ENCODE assay signal across 1 cellular context in the genomic region with DNA sequence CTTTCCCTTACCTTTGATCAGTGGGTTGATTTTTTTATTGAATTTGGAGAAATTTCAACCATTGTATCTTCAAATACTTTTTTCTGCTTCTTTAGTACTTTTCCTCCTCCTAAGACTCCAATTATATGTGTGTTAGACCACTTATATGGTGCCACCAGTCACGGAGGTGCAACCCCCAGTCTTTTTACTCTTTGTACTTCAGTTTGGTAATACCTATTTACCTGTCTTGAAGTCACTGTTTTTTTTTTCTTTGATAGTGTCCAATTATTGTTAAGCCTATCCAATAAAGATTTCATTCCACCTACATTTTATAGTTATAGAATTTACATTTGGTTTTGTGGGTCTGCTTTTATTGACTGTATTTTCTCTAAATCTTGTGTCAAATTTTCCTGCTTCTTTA.
TF ChIP-seq lines count a peak whose summit lies in the region.

No MANE protein-coding gene starts in this region.

TF ChIP-seq in GM23338, 12 proteins besides CTCF, POLR2A, EP300 and RAD21 (continued from another document):
- TF ChIP-seq, protein P1, sequence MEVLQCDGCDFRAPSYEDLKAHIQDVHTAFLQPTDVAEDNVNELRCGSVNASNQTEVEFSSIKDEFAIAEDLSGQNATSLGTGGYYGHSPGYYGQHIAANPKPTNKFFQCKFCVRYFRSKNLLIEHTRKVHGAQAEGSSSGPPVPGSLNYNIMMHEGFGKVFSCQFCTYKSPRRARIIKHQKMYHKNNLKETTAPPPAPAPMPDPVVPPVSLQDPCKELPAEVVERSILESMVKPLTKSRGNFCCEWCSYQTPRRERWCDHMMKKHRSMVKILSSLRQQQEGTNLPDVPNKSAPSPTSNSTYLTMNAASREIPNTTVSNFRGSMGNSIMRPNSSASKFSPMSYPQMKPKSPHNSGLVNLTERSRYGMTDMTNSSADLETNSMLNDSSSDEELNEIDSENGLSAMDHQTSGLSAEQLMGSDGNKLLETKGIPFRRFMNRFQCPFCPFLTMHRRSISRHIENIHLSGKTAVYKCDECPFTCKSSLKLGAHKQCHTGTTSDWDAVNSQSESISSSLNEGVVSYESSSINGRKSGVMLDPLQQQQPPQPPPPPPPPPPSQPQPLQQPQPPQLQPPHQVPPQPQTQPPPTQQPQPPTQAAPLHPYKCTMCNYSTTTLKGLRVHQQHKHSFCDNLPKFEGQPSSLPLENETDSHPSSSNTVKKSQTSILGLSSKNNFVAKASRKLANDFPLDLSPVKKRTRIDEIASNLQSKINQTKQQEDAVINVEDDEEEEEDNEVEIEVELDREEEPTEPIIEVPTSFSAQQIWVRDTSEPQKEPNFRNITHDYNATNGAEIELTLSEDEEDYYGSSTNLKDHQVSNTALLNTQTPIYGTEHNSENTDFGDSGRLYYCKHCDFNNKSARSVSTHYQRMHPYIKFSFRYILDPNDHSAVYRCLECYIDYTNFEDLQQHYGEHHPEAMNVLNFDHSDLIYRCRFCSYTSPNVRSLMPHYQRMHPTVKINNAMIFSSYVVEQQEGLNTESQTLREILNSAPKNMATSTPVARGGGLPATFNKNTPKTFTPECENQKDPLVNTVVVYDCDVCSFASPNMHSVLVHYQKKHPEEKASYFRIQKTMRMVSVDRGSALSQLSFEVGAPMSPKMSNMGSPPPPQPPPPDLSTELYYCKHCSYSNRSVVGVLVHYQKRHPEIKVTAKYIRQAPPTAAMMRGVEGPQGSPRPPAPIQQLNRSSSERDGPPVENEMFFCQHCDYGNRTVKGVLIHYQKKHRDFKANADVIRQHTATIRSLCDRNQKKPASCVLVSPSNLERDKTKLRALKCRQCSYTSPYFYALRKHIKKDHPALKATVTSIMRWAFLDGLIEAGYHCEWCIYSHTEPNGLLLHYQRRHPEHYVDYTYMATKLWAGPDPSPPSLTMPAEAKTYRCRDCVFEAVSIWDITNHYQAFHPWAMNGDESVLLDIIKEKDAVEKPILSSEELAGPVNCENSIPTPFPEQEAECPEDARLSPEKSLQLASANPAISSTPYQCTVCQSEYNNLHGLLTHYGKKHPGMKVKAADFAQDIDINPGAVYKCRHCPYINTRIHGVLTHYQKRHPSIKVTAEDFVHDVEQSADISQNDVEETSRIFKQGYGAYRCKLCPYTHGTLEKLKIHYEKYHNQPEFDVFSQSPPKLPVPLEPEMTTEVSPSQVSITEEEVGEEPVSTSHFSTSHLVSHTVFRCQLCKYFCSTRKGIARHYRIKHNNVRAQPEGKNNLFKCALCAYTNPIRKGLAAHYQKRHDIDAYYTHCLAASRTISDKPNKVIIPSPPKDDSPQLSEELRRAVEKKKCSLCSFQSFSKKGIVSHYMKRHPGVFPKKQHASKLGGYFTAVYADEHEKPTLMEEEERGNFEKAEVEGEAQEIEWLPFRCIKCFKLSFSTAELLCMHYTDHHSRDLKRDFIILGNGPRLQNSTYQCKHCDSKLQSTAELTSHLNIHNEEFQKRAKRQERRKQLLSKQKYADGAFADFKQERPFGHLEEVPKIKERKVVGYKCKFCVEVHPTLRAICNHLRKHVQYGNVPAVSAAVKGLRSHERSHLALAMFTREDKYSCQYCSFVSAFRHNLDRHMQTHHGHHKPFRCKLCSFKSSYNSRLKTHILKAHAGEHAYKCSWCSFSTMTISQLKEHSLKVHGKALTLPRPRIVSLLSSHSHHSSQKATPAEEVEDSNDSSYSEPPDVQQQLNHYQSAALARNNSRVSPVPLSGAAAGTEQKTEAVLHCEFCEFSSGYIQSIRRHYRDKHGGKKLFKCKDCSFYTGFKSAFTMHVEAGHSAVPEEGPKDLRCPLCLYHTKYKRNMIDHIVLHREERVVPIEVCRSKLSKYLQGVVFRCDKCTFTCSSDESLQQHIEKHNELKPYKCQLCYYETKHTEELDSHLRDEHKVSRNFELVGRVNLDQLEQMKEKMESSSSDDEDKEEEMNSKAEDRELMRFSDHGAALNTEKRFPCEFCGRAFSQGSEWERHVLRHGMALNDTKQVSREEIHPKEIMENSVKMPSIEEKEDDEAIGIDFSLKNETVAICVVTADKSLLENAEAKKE (CRISPR knock-in tag; IDR thresholded peaks at IDR 0.05): no peak
- TF ChIP-seq CREB1 (CRISPR knock-in tag; IDR thresholded peaks at IDR 0.05; ENCODE audit: low read depth) (no peak), EZH2phosphoT487 (IDR thresholded peaks at IDR 0.05; ENCODE audit: unreplicated experiment) (no peak), EZH2 (IDR thresholded peaks at IDR 0.05; ENCODE audit: low read depth, unreplicated experiment) (no peak), STAT1 (IDR thresholded peaks at IDR 0.05; ENCODE audit: unreplicated experiment) (no peak), POLR2AphosphoS5 (IDR thresholded peaks at IDR 0.05; ENCODE audit: low read depth) (no peak)
- TF ChIP-seq, protein P2, sequence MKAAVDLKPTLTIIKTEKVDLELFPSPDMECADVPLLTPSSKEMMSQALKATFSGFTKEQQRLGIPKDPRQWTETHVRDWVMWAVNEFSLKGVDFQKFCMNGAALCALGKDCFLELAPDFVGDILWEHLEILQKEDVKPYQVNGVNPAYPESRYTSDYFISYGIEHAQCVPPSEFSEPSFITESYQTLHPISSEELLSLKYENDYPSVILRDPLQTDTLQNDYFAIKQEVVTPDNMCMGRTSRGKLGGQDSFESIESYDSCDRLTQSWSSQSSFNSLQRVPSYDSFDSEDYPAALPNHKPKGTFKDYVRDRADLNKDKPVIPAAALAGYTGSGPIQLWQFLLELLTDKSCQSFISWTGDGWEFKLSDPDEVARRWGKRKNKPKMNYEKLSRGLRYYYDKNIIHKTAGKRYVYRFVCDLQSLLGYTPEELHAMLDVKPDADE (IDR thresholded peaks at IDR 0.05): no peak
